In the genomic region with DNA sequence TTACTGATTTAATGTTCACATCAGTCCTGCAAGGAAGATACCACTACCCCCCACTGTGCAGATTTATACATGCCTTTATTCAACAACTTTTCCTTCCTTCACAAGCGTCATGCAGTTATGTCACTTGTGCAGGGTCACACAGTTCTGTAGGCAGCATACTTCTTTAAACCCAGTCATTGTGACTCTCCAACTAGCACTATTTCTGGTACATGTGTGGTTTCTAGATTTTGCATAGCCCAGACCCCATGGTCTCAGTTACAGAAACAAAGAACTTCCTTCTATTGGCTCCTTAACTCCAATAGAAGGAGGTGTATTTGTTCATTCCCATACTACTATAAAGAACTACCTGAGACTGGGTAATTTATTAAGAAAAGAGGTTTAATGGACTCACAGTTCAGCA, we compare ENCODE assay signal across 20 cellular contexts.
"Had no signal": no experiment of that assay in that cellular context is flagged by ENCODE, and none has a peak within 500 bp of the region (broad histone marks: within the 10 kb centered on the region; RNA-seq: fewer than 3 reads in every experiment).

No MANE protein-coding gene starts in this region.

- ATAC-seq: heart right ventricle; left lobe of liver; naive thymus-derived CD4-positive, alpha-beta T cell; psoas muscle; right lobe of liver; stimulated activated memory B cell treated with anti-CD40 and anti-IgM and Interleukin-4, amounts not matched to agents 10 μg/mL and 1 μg/mL and 100 μg/mL, for 72 hours had no signal

- H3K4me1 Mint-ChIP-seq: naive thymus-derived CD4-positive, alpha-beta T cell; stimulated activated memory B cell treated with anti-CD40 and anti-IgM and Interleukin-4, amounts not matched to agents 10 μg/mL and 1 μg/mL and 100 μg/mL, for 72 hours had no signal

- H3K9me3 Mint-ChIP-seq: stimulated activated memory B cell treated with anti-CD40 and anti-IgM and Interleukin-4, amounts not matched to agents 10 μg/mL and 1 μg/mL and 100 μg/mL, for 72 hours; stimulated activated naive CD8-positive, alpha-beta T cell treated with anti-CD3 and anti-CD28 coated beads, Interleukin-15, Interleukin-2, amounts not matched to agents 100 ng/mL and 50 ng/mL, for 24 hours had no signal

- H3K27ac Mint-ChIP-seq: naive thymus-derived CD4-positive, alpha-beta T cell; nephron progenitor cell; stimulated activated memory B cell treated with anti-CD40 and anti-IgM and Interleukin-4, amounts not matched to agents 10 μg/mL and 1 μg/mL and 100 μg/mL, for 72 hours; stimulated activated naive CD8-positive, alpha-beta T cell treated with anti-CD3 and anti-CD28 coated beads, Interleukin-15, Interleukin-2, amounts not matched to agents 100 ng/mL and 50 ng/mL, for 24 hours had no signal

- H3K27ac ChIP-seq: heart right ventricle, psoas muscle, right lobe of liver, spleen, tibial artery, upper lobe of left lung, uterus had no signal

- DNase-seq: effector CD4-positive, alpha-beta T cell; heart right ventricle; hypothalamus; islet precursor cell; mammary epithelial cell; naive thymus-derived CD4-positive, alpha-beta T cell; nephron progenitor cell; psoas muscle; retina; right lobe of liver; spleen; stimulated activated CD4-positive, alpha-beta T cell treated with anti-CD3 and anti-CD28 coated beads, Interleukin-15, amount 100 ng/mL, for 24 hours; stimulated activated CD4-positive, alpha-beta T cell treated with anti-CD3 and anti-CD28 coated beads, Interleukin-1b, Interleukin-23, amount 100 ng/mL, for 48 hours; stimulated activated CD4-positive, alpha-beta T cell treated with anti-CD3 and anti-CD28 coated beads, Interleukin-4, amount 100 ng/mL, for 24 hours; tibial artery; upper lobe of left lung; uterus had no signal

- H3K4me3 ChIP-seq: heart right ventricle, psoas muscle, right lobe of liver, spleen, tibial artery, upper lobe of left lung, uterus had no signal

- H3K9me3 ChIP-seq: heart right ventricle, psoas muscle, right lobe of liver, spleen, tibial artery, upper lobe of left lung, uterus had no signal

- H3K36me3 ChIP-seq: heart right ventricle, right lobe of liver, spleen, tibial artery, upper lobe of left lung, uterus had no signal

- H3K4me1 ChIP-seq: heart right ventricle, psoas muscle, right lobe of liver, spleen, tibial artery, uterus had no signal

- H3K27me3 Mint-ChIP-seq: stimulated activated memory B cell treated with anti-CD40 and anti-IgM and Interleukin-4, amounts not matched to agents 10 μg/mL and 1 μg/mL and 100 μg/mL, for 72 hours; stimulated activated naive CD8-positive, alpha-beta T cell treated with anti-CD3 and anti-CD28 coated beads, Interleukin-15, Interleukin-2, amounts not matched to agents 100 ng/mL and 50 ng/mL, for 24 hours had no signal

- H3K4me3 Mint-ChIP-seq: naive thymus-derived CD4-positive, alpha-beta T cell; nephron progenitor cell; stimulated activated memory B cell treated with anti-CD40 and anti-IgM and Interleukin-4, amounts not matched to agents 10 μg/mL and 1 μg/mL and 100 μg/mL, for 72 hours; stimulated activated naive CD8-positive, alpha-beta T cell treated with anti-CD3 and anti-CD28 coated beads, Interleukin-15, Interleukin-2, amounts not matched to agents 100 ng/mL and 50 ng/mL, for 24 hours had no signal

- H3K36me3 Mint-ChIP-seq: naive thymus-derived CD4-positive, alpha-beta T cell; stimulated activated memory B cell treated with anti-CD40 and anti-IgM and Interleukin-4, amounts not matched to agents 10 μg/mL and 1 μg/mL and 100 μg/mL, for 72 hours had no signal
